Comparison of ENCODE assay signal across 8 cellular contexts in genomic region chr2:38076710-38077430, GRCh38. TPM values are rescaled to one million over a fixed set of nuclear protein-coding genes. Genes with fewer than 3 reads are reported as not detected.
DNase-seq lines count a peak whose midpoint lies in the region; ATAC-seq and TF ChIP-seq lines count a peak whose summit lies in the region.

No MANE protein-coding gene starts in this region.

- H3K36me3 Mint-ChIP-seq in activated CD8-positive, alpha-beta T cell treated with anti-CD3 and anti-CD28 coated beads, Interleukin-2, amount 10 ng/mL, durations not matched to agents 7 days and 5 days (ENCODE audit: low read depth) = peaks cover 7% of the 10 kb centered on the region
- H3K36me3 Mint-ChIP-seq in neural crest cell (ENCODE audit: low read depth) (no peaks in the 10 kb centered on the region), type B pancreatic cell (peaks cover 24% of the 10 kb centered on the region)

- POLR2A ChIA-PET in activated CD8-positive, alpha-beta T cell treated with anti-CD3 and anti-CD28 coated beads, Interleukin-2, amount 10 ng/mL, durations not matched to agents 7 days and 5 days (lab: Charles Lee) = interaction anchor here (0.6 kb wide), 1 partner anchor 300 kb away, joined by 4 read pairs; the partner anchor contains the start of gene ATL2

- no peaks in the 10 kb centered on the region for H3K9me3 Mint-ChIP-seq in activated CD8-positive, alpha-beta T cell treated with anti-CD3 and anti-CD28 coated beads, Interleukin-2, amount 10 ng/mL, durations not matched to agents 7 days and 5 days (ENCODE audit: insufficient read depth)
- no peaks in the 10 kb centered on the region for H3K9me3 Mint-ChIP-seq in neural crest cell
- H3K9me3 Mint-ChIP-seq in type B pancreatic cell = no peaks in the 10 kb centered on the region

- H3K4me3 Mint-ChIP-seq in activated CD8-positive, alpha-beta T cell treated with anti-CD3 and anti-CD28 coated beads, Interleukin-2, amount 10 ng/mL, durations not matched to agents 7 days and 5 days = peak overlapping the region; percentile 75
- H3K4me3 Mint-ChIP-seq in neural crest cell = peak overlapping the region; percentile 84
- H3K4me3 Mint-ChIP-seq in type B pancreatic cell = peak overlapping the region; percentile 94

- H3K4me1 Mint-ChIP-seq in activated CD8-positive, alpha-beta T cell treated with anti-CD3 and anti-CD28 coated beads, Interleukin-2, amount 10 ng/mL, durations not matched to agents 7 days and 5 days (ENCODE audit: low read depth) = peaks cover 34% of the 10 kb centered on the region
- H3K4me1 Mint-ChIP-seq in neural crest cell (peaks cover 17% of the 10 kb centered on the region), type B pancreatic cell (ENCODE audit: unreplicated experiment) (peaks cover 21% of the 10 kb centered on the region)

- peak; percentile 53 for ATAC-seq in HG02678 (IDR thresholded peaks at IDR 0.05; ENCODE audit: unreplicated experiment)
- peak; percentile 80 for ATAC-seq in activated CD8-positive, alpha-beta T cell treated with anti-CD3 and anti-CD28 coated beads, Interleukin-2, amount 10 ng/mL, durations not matched to agents 7 days and 5 days

- H3K27ac Mint-ChIP-seq in activated CD8-positive, alpha-beta T cell treated with anti-CD3 and anti-CD28 coated beads, Interleukin-2, amount 10 ng/mL, durations not matched to agents 7 days and 5 days = peak overlapping the region; percentile 70
- H3K27ac Mint-ChIP-seq in neural crest cell (ENCODE audit: unreplicated experiment) (peak overlapping the region; percentile 25), type B pancreatic cell (peak overlapping the region; percentile 98)

- CTCF ChIA-PET in activated CD8-positive, alpha-beta T cell treated with anti-CD3 and anti-CD28 coated beads, Interleukin-2, amount 10 ng/mL, durations not matched to agents 7 days and 5 days (lab: Charles Lee) = interaction anchor here (0.6 to 2.4 kb wide), 22 partner anchors 9 to 700 kb away, joined by 3 to 12 read pairs (median 4); no protein-coding TSS in a partner anchor

- peaks cover 49% of the 10 kb centered on the region for H3K27me3 Mint-ChIP-seq in activated CD8-positive, alpha-beta T cell treated with anti-CD3 and anti-CD28 coated beads, Interleukin-2, amount 10 ng/mL, durations not matched to agents 7 days and 5 days (ENCODE audit: low read depth)
- peaks cover 91% of the 10 kb centered on the region for H3K27me3 Mint-ChIP-seq in neural crest cell (ENCODE audit: low read depth)
- H3K27me3 Mint-ChIP-seq in type B pancreatic cell = peaks cover 35% of the 10 kb centered on the region

- DNase-seq in NCI-H748 (lab: John Stamatoyannopoulos, UW; ENCODE audit: unreplicated experiment) (peak; percentile 63), NCI-H748 treated with DMSO at 0.1 percent for 48 hours (lab: John Stamatoyannopoulos, UW) (no peak), NCI-H2171 treated with DMSO at 0.1 percent for 48 hours (lab: John Stamatoyannopoulos, UW) (peak; percentile 72), fibroblast of the conjunctiva (ENCODE audit: low read depth) (peak; percentile 67), neural crest cell (ENCODE audit: low read depth, low spot score) (peak; percentile 46), type B pancreatic cell (ENCODE audit: extremely low spot score, unreplicated experiment) (peak; percentile 87)
- DNase-seq in activated CD8-positive, alpha-beta T cell treated with anti-CD3 and anti-CD28 coated beads, Interleukin-2, amount 10 ng/mL, durations not matched to agents 7 days and 5 days = peak; percentile 80

- TF ChIP-seq CTCF in neural crest cell (conservative IDR thresholded peaks at IDR 0.05) (peak; percentile 48), type B pancreatic cell (conservative IDR thresholded peaks at IDR 0.05) (peak; percentile 55)

RNA-seq across cellular contexts. Expression of gene CYP1B1, which starts 0.9 kb away (rescaled TPM):
- total RNA-seq in activated CD8-positive, alpha-beta T cell treated with anti-CD3 and anti-CD28 coated beads, Interleukin-2, amount 10 ng/mL, durations not matched to agents 7 days and 5 days = 1 to 10 TPM; 1.9 to 2.3 TPM
- total RNA-seq in neural crest cell (16.4 and 17.5 TPM in 2 replicates), type B pancreatic cell (ENCODE audit: low replicate concordance) (176 and 360 TPM in 2 replicates)

Comparison
In these comparisons a context has a peak if more than half of its experiments do, and no peak if none do; other contexts are left out.
1. H3K27ac Mint-ChIP-seq: peak in every context shown above with its lines; median percentile 98 in type B pancreatic cell; 70 in activated CD8-positive, alpha-beta T cell treated with anti-CD3 and anti-CD28 coated beads, Interleukin-2, amount 10 ng/mL, durations not matched to agents 7 days and 5 days; 25 in neural crest cell.